In the genomic region with DNA sequence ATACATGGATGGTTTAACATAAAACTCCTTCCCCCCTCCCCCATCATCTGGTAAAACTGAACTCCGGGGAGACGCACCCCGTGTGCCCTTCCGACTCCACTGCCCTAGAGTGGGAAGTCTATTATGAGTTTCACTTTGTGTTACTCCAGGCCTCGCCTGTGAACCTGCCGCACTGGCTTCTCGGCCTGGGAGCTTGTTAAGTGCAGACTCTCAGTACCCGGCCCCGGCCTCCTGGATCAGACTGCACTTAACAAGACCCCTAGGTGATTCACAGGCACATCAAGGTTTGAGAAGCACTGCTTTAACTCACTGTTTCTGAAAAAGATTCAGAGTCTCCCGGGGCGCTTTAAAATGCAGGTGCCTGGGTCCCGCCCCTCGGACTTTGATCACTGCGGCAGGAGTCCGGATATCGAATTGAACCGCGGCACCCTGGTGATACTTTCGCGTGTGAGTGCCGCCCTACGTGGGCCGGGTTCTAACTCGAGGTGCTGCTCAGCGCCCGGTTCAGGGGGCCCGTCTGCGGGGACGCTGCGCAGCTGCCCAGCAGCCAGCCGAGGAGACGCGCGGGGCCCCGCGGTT, we compare ENCODE assay signal across 25 cellular contexts. TPM values are rescaled to one million over a fixed set of nuclear protein-coding genes. Genes with fewer than 3 reads are reported as not detected.
DNase-seq lines count a peak whose midpoint lies in the region; ATAC-seq lines count a peak whose summit lies in the region.
"Had no signal": no experiment of that assay in that cellular context is flagged by ENCODE, and none has a peak within 500 bp of the region (broad histone marks: within the 10 kb centered on the region; RNA-seq: fewer than 3 reads in every experiment).

No MANE protein-coding gene starts in this region.

- no peak overlapping the region for H2BK120ac ChIP-seq in neuronal stem cell (ENCODE audit: low read depth, low read length)

- no peak for DNase-seq in T-helper 17 cell
- DNase-seq in neuronal stem cell (ENCODE audit: low spot score): no peak
- DNase-seq in CD4-positive, alpha-beta memory T cell: no peak
- no peak for DNase-seq in cerebellar nuclear complex (lab: John Stamatoyannopoulos, UW)
- no peak for DNase-seq in NCI-H1105 treated with DMSO at 0.1 percent for 48 hours (lab: John Stamatoyannopoulos, UW)
- DNase-seq: ACHN; activated CD8-positive, alpha-beta T cell treated with anti-CD3 and anti-CD28 coated beads for 36 hours; activated naive CD4-positive, alpha-beta T cell treated with Interleukin-2 at 50 U/mL for 16 hours; activated T-cell treated with anti-CD3 and anti-CD28 coated beads, Interleukin-2, amount 50 U/mL, for 1 hour; C1 segment of cervical spinal cord; DMS79; heart right ventricle; Kasumi-1; mesendoderm; NCI-H2171; NCI-H526 treated with DMSO at 0.1 percent for 48 hours; Right ventricle myocardium superior; T-helper 1 cell; WERI-Rb-1 had no signal

- no peak overlapping the region for H4K91ac ChIP-seq in neuronal stem cell (ENCODE audit: low read depth, low read length, poor library complexity)

- no peaks in the 10 kb centered on the region for H3K79me1 ChIP-seq in neuronal stem cell (ENCODE audit: low read depth, low read length)

- H3K4me1 ChIP-seq in ES-I3 (ENCODE audit: insufficient read depth, low read length) (peaks cover 6% of the 10 kb centered on the region), iPS-18a (ENCODE audit: control insufficient read depth, low read depth, low read length) (no peaks in the 10 kb centered on the region), neuronal stem cell (ENCODE audit: control insufficient read depth in 2 of 2, insufficient read depth in 1 of 2, low read depth in 1 of 2, low read length in 2 of 2) (no peaks in the 10 kb centered on the region)
- H3K4me1 ChIP-seq in CD4-positive, alpha-beta memory T cell (ENCODE audit: insufficient read depth, low read length): no peaks in the 10 kb centered on the region
- H3K4me1 ChIP-seq: ascending aorta, heart right ventricle had no signal

- no peak overlapping the region for H2AFZ ChIP-seq in neuronal stem cell (ENCODE audit: low read length)

- H3K36me3 Mint-ChIP-seq in T-helper 17 cell (ENCODE audit: low read depth): peaks cover 12% of the 10 kb centered on the region
- H3K36me3 Mint-ChIP-seq in CD4-positive, alpha-beta memory T cell: peaks cover 32 to 37% of the 10 kb centered on the region in 2 donors

- H3K14ac ChIP-seq in neuronal stem cell (ENCODE audit: low read length): no peak overlapping the region

- H3K4me3 Mint-ChIP-seq in T-helper 17 cell: peak overlapping the region; percentile 61
- H3K4me3 Mint-ChIP-seq in CD4-positive, alpha-beta memory T cell: no peak overlapping the region
- H3K4me3 Mint-ChIP-seq: activated CD8-positive, alpha-beta T cell treated with anti-CD3 and anti-CD28 coated beads for 36 hours had no signal

- intact Hi-C loops in CD4-positive, alpha-beta memory T cell (cut with micrococcal nuclease): no loop called here

- H3K4me3 ChIP-seq in iPS-18a (ENCODE audit: low read length) (peak overlapping the region; percentile 21), neuronal stem cell (ENCODE audit: low read length in 2 of 2) (no peak overlapping the region)
- no peak overlapping the region for H3K4me3 ChIP-seq in CD4-positive, alpha-beta memory T cell (ENCODE audit: low read length in 2 of 2)
- H3K4me3 ChIP-seq: ascending aorta, heart right ventricle had no signal

- H3K9me3 Mint-ChIP-seq in CD4-positive, alpha-beta memory T cell: no peaks in the 10 kb centered on the region
- H3K9me3 Mint-ChIP-seq: activated CD8-positive, alpha-beta T cell treated with anti-CD3 and anti-CD28 coated beads for 36 hours had no signal

- peak overlapping the region; percentile 18 for H3K4me2 ChIP-seq in neuronal stem cell (ENCODE audit: insufficient read depth, low read length, poor library complexity, severe bottlenecking)

- H2BK12ac ChIP-seq in neuronal stem cell (ENCODE audit: low read length): no peak overlapping the region

- no peak overlapping the region for H2BK5ac ChIP-seq in neuronal stem cell (ENCODE audit: low read length)

- H3K4ac ChIP-seq in neuronal stem cell (ENCODE audit: low read length): no peak overlapping the region

- H3K27me3 Mint-ChIP-seq in T-helper 17 cell: no peaks in the 10 kb centered on the region
- H3K27me3 Mint-ChIP-seq in CD4-positive, alpha-beta memory T cell: no peaks in the 10 kb centered on the region
- H3K27me3 Mint-ChIP-seq: activated CD8-positive, alpha-beta T cell treated with anti-CD3 and anti-CD28 coated beads for 36 hours had no signal

- H3K23ac ChIP-seq in neuronal stem cell (ENCODE audit: low read depth, low read length, poor library complexity): no peak overlapping the region

- H2AK5ac ChIP-seq in neuronal stem cell (ENCODE audit: low read depth, low read length): no peak overlapping the region

- H3K9me3 ChIP-seq in ES-I3 (ENCODE audit: control insufficient read depth, insufficient read depth, low read length) (no peaks in the 10 kb centered on the region), T-helper 17 cell (ENCODE audit: control insufficient read depth, low read length, poor library complexity, severe bottlenecking) (no peaks in the 10 kb centered on the region), iPS-18a (ENCODE audit: control insufficient read depth, low read depth, low read length) (no peaks in the 10 kb centered on the region), neuronal stem cell (replicated peaks in 1 of 2; ENCODE audit: control insufficient read depth in 2 of 2, insufficient read depth in 1 of 2, low read depth in 1 of 2, low read length in 2 of 2) (no peaks in the 10 kb centered on the region)
- H3K9me3 ChIP-seq in CD4-positive, alpha-beta memory T cell (ENCODE audit: control insufficient read depth in 1 of 2, low read length in 2 of 2): no peaks in the 10 kb centered on the region
- H3K9me3 ChIP-seq: ascending aorta, heart right ventricle had no signal

- H2BK15ac ChIP-seq in neuronal stem cell (ENCODE audit: low read length): no peak overlapping the region

- POLR2A ChIA-PET in CD4-positive, alpha-beta memory T cell (lab: Charles Lee; ENCODE audit: partially characterized antibody): no interaction called here

- peak overlapping the region; percentile 30; the same call in 1 of the 2 replicates for H3K9ac ChIP-seq in ES-I3 (ENCODE audit: low read depth, low read length)
- no peak overlapping the region for H3K9ac ChIP-seq in iPS-18a (ENCODE audit: low read length)
- H3K9ac ChIP-seq in neuronal stem cell (ENCODE audit: low read depth, low read length, poor library complexity): no peak overlapping the region

- peaks cover 2% of the 10 kb centered on the region for H3K4me1 Mint-ChIP-seq in T-helper 17 cell
- peaks cover 0 to 5% (median 2%) of the 10 kb centered on the region in 4 donors for H3K4me1 Mint-ChIP-seq in CD4-positive, alpha-beta memory T cell

- peaks cover 6% of the 10 kb centered on the region for H3K27me3 ChIP-seq in iPS-18a (ENCODE audit: control insufficient read depth, insufficient read depth, low read length)
- no peaks in the 10 kb centered on the region for H3K27me3 ChIP-seq in neuronal stem cell (ENCODE audit: control insufficient read depth in 3 of 3, insufficient read depth in 3 of 3, low read depth in 1 of 3, low read length in 3 of 3)
- no peaks in the 10 kb centered on the region for H3K27me3 ChIP-seq in CD4-positive, alpha-beta memory T cell (ENCODE audit: insufficient read depth, low read length)
- H3K27me3 ChIP-seq: ascending aorta had no signal

- H3K18ac ChIP-seq in neuronal stem cell (ENCODE audit: low read length): no peak overlapping the region

- H4K8ac ChIP-seq in neuronal stem cell (ENCODE audit: low read depth, low read length): no peak overlapping the region

- whole genome bisulfite sequencing in neuronal stem cell (ENCODE audit: extremely low coverage in 2 of 2, insufficient read length in 2 of 2, insufficient replicate concordance in 1 of 2), 2 donors: no CpG with 5 or more reads among the region's 36 CpGs

- peak overlapping the region; percentile 11 for H3K27ac Mint-ChIP-seq in T-helper 17 cell
- no peak overlapping the region for H3K27ac Mint-ChIP-seq in CD4-positive, alpha-beta memory T cell
- H3K27ac Mint-ChIP-seq: activated CD8-positive, alpha-beta T cell treated with anti-CD3 and anti-CD28 coated beads for 36 hours had no signal

- CTCF ChIA-PET in CD4-positive, alpha-beta memory T cell (lab: Charles Lee; ENCODE audit: partially characterized antibody): no interaction called here

- H3K36me3 ChIP-seq in ES-I3 (ENCODE audit: insufficient read depth, low read length) (peaks cover 5% of the 10 kb centered on the region), iPS-18a (ENCODE audit: control insufficient read depth, low read depth, low read length) (peaks cover 31% of the 10 kb centered on the region), neuronal stem cell (replicated peaks in 1 of 2; ENCODE audit: control insufficient read depth in 2 of 2, insufficient read depth in 2 of 2, low read length in 2 of 2) (peaks cover 32 to 47% of the 10 kb centered on the region in 2 donors)
- peaks cover 19% of the 10 kb centered on the region for H3K36me3 ChIP-seq in CD4-positive, alpha-beta memory T cell (ENCODE audit: insufficient read depth, low read length)

- ATAC-seq in T-helper 17 cell: no peak
- ATAC-seq in GM21390 (IDR thresholded peaks at IDR 0.05; ENCODE audit: unreplicated experiment): no peak
- ATAC-seq: activated CD8-positive, alpha-beta T cell treated with anti-CD3 and anti-CD28 coated beads for 36 hours; heart right ventricle had no signal

- no peak overlapping the region for H3K27ac ChIP-seq in iPS-18a (ENCODE audit: low read length)
- H3K27ac ChIP-seq in neuronal stem cell (replicated peaks; ENCODE audit: low read length): no peak overlapping the region
- H3K27ac ChIP-seq in CD4-positive, alpha-beta memory T cell (ENCODE audit: low read depth, low read length): no peak overlapping the region
- H3K27ac ChIP-seq: ascending aorta, heart right ventricle, WERI-Rb-1 had no signal

RNA-seq across cellular contexts. Expression of a gene that starts 3.6 kb away (rescaled TPM):
- 1 to 10 TPM in 1 of 2 donors, under 1 TPM in 1; 0.52 to 1.8 TPM for total RNA-seq in T-helper 17 cell
- 0.13 TPM for polyA plus RNA-seq in neuronal stem cell (2013, experiment 1 of 2)
- polyA plus RNA-seq in neuronal stem cell (2013, experiment 2 of 2): 0.11 TPM
- 1 to 10 TPM; 3.6 TPM for total RNA-seq in CD4-positive, alpha-beta memory T cell
- 1 to 10 TPM; 1.9 to 3.5 TPM for polyA plus RNA-seq in CD4-positive, alpha-beta memory T cell
- total RNA-seq: ascending aorta, kidney epithelial cell had no signal

RNA-seq across cellular contexts. Expression of a gene that starts 10.2 kb away (rescaled TPM):
- total RNA-seq in T-helper 17 cell: 10 to 100 TPM in 1 of 2 donors, 1 to 10 TPM in 1; 9.2 to 13.1 TPM
- polyA plus RNA-seq in neuronal stem cell (2013, experiment 1 of 2): 22.5 TPM
- 21.0 TPM for polyA plus RNA-seq in neuronal stem cell (2013, experiment 2 of 2)
- total RNA-seq in CD4-positive, alpha-beta memory T cell: 1 to 10 TPM; 7.5 to 9.6 TPM
- 10 to 100 TPM; 12.5 to 17.2 TPM for polyA plus RNA-seq in CD4-positive, alpha-beta memory T cell

RNA-seq across cellular contexts. Expression of a gene that starts 15.2 kb away (rescaled TPM):
- total RNA-seq in T-helper 17 cell: not detected
- not detected for polyA plus RNA-seq in neuronal stem cell (2013, experiment 1 of 2)
- not detected for polyA plus RNA-seq in neuronal stem cell (2013, experiment 2 of 2)
- total RNA-seq in CD4-positive, alpha-beta memory T cell: under 1 TPM; 0.33 to 0.41 TPM
- polyA plus RNA-seq in CD4-positive, alpha-beta memory T cell: under 1 TPM in 1 of 2 donors, not detected in 1; 0.50 TPM
- total RNA-seq: activated CD8-positive, alpha-beta T cell treated with anti-CD3 and anti-CD28 coated beads for 36 hours; ascending aorta; kidney epithelial cell; Right ventricle myocardium superior; temporal lobe had no signal

RNA-seq across cellular contexts. Expression of a gene that starts 54.2 kb away (rescaled TPM):
- 10 to 100 TPM; 66.7 to 87.5 TPM for total RNA-seq in T-helper 17 cell
- 80.3 TPM for polyA plus RNA-seq in neuronal stem cell (2013, experiment 1 of 2)
- 77.6 TPM for polyA plus RNA-seq in neuronal stem cell (2013, experiment 2 of 2)
- 10 to 100 TPM; 97.4 to 99.2 TPM for total RNA-seq in CD4-positive, alpha-beta memory T cell
- polyA plus RNA-seq in CD4-positive, alpha-beta memory T cell: 10 to 100 TPM; 10.8 to 17.1 TPM
